9 cellular contexts compared by ENCODE assay signal in the genomic region with DNA sequence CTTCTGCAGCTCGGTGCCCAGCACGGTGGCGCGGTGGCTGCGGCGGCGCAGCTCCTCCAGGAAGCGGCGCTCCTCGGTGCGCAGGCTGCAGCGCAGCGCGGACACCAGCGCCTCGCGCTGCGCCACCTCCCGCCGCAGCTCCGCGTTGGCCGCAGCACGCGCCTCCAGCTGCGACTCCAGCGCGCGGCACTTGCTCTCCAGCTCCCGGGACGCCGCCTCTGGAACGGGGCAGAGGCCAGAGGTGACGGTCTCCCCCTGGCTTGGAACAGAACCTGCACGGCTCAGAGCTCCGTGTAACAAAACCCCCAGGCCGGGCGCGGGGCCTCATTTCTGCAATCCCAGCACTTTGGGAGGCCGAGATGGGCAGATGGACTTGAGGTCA. TPM values are rescaled to one million over a fixed set of nuclear protein-coding genes. Genes with fewer than 3 reads are reported as not detected.
DNase-seq lines count a peak whose midpoint lies in the region; ATAC-seq, FAIRE-seq and TF ChIP-seq lines count a peak whose summit lies in the region.
"Had no signal": no experiment of that assay in that cellular context is flagged by ENCODE, and none has a peak within 500 bp of the region (broad histone marks: within the 10 kb centered on the region; RNA-seq: fewer than 3 reads in every experiment).

No MANE protein-coding gene starts in this region.

- TF ChIP-seq CTCF in GM13977 (IDR thresholded peaks at IDR 0.05; ENCODE audit: extremely low read depth, insufficient read depth, missing control alignments): peak; percentile 6
- no peak for TF ChIP-seq CTCF in fibroblast of pulmonary artery (IDR thresholded peaks at IDR 0.05; ENCODE audit: low read length, missing control alignments)
- TF ChIP-seq CTCF in pancreas (IDR thresholded peaks at IDR 0.05): no peak

- H3K27ac Mint-ChIP-seq in activated CD4-positive, alpha-beta memory T cell treated with anti-CD3 and anti-CD28 coated beads, Interleukin-2, amount 10 ng/mL, durations not matched to agents 7 days and 5 days: no peak overlapping the region

- CTCF ChIA-PET in activated CD4-positive, alpha-beta memory T cell treated with anti-CD3 and anti-CD28 coated beads, Interleukin-2, amount 10 ng/mL, durations not matched to agents 7 days and 5 days (lab: Charles Lee): interaction anchor here (0.7 to 1.7 kb wide), 5 partner anchors 16 to 132 kb away, joined by 3 to 4 read pairs (median 3); partner anchors contain the start of genes CCDC92B and PAFAH1B1

- peaks cover 0 to 4% (median 0%) of the 10 kb centered on the region in 4 donors for H3K27me3 ChIP-seq in pancreas

- ATAC-seq in pancreas (peak; percentile 72 to 95 (median 82)), GM21423 (IDR thresholded peaks at IDR 0.05; ENCODE audit: unreplicated experiment) (no peak), GM18868 (IDR thresholded peaks at IDR 0.05; ENCODE audit: unreplicated experiment) (no peak)

- no peak for FAIRE-seq in pancreas (lab: Jason Lieb, UNC)

- H3K4me3 ChIP-seq in fibroblast of pulmonary artery (replicated peaks; ENCODE audit: low read depth, low read length) (no peak overlapping the region), pancreas (peak overlapping the region in 2 of 4 donors; percentile 18 to 25)

- H3K9me3 ChIP-seq in pancreas: no peaks in the 10 kb centered on the region

- in situ Hi-C loops in GM13977 (cut with MboI; ENCODE audit: low pct_unique_long_range_greater_than_20kb, low sequenced_read_pairs, unreplicated experiment): no loop called here

- H3K9me3 Mint-ChIP-seq in activated CD4-positive, alpha-beta memory T cell treated with anti-CD3 and anti-CD28 coated beads, Interleukin-2, amount 10 ng/mL, durations not matched to agents 7 days and 5 days: no peaks in the 10 kb centered on the region

- H3K4me3 Mint-ChIP-seq in activated CD4-positive, alpha-beta memory T cell treated with anti-CD3 and anti-CD28 coated beads, Interleukin-2, amount 10 ng/mL, durations not matched to agents 7 days and 5 days: no peak overlapping the region

- no peaks in the 10 kb centered on the region for H3K36me3 ChIP-seq in pancreas

- intact Hi-C loops in pancreas (cut with DNase I): no loop called here
- intact Hi-C loops in posterior vena cava (cut with DNase I): no loop called here

- peaks cover 4% of the 10 kb centered on the region for H3K4me1 Mint-ChIP-seq in activated CD4-positive, alpha-beta memory T cell treated with anti-CD3 and anti-CD28 coated beads, Interleukin-2, amount 10 ng/mL, durations not matched to agents 7 days and 5 days

- POLR2A ChIA-PET in activated CD4-positive, alpha-beta memory T cell treated with anti-CD3 and anti-CD28 coated beads, Interleukin-2, amount 10 ng/mL, durations not matched to agents 7 days and 5 days (lab: Charles Lee): no interaction called here

- no peak for DNase-seq in GM13977 (ENCODE audit: low spot score)
- peak; percentile 45 for DNase-seq in activated CD4-positive, alpha-beta memory T cell treated with anti-CD3 and anti-CD28 coated beads, Interleukin-2, amount 10 ng/mL, durations not matched to agents 7 days and 5 days
- DNase-seq in fibroblast of pulmonary artery (ENCODE audit: low read depth): peak; percentile 40
- DNase-seq in pancreas: peak in 4 of 6 donors; percentile 29 to 81 (median 56)
- no peak for DNase-seq in posterior vena cava (ENCODE audit: low spot score)
- DNase-seq in activated CD4-positive, CD25-positive, alpha-beta regulatory T cell (lab: John Stamatoyannopoulos, UW): no peak

- no peak overlapping the region for H3K27ac ChIP-seq in pancreas
- H3K27ac ChIP-seq: HL-60 had no signal

- WGBS in pancreas, 2 donors: 2 to 12% methylated on average over 30 to 40 of the region's 40 CpGs

- peaks cover 27% of the 10 kb centered on the region for H3K27me3 Mint-ChIP-seq in activated CD4-positive, alpha-beta memory T cell treated with anti-CD3 and anti-CD28 coated beads, Interleukin-2, amount 10 ng/mL, durations not matched to agents 7 days and 5 days

- H3K36me3 Mint-ChIP-seq in activated CD4-positive, alpha-beta memory T cell treated with anti-CD3 and anti-CD28 coated beads, Interleukin-2, amount 10 ng/mL, durations not matched to agents 7 days and 5 days (ENCODE audit: low read depth): no peaks in the 10 kb centered on the region

- no peaks in the 10 kb centered on the region for H3K4me1 ChIP-seq in pancreas

RNA-seq across cellular contexts. Expression of gene CLUH, which starts 13.2 kb away (rescaled TPM):
- 10 to 100 TPM; 36.4 to 37.9 TPM for total RNA-seq in activated CD4-positive, alpha-beta memory T cell treated with anti-CD3 and anti-CD28 coated beads, Interleukin-2, amount 10 ng/mL, durations not matched to agents 7 days and 5 days
- total RNA-seq in pancreas (10 to 100 TPM; 47.7 to 85.5 (median 62.3) TPM), posterior vena cava (10 to 100 TPM; 36.0 to 44.5 TPM)
- 100 to 1,000 TPM in 1 of 2 donors, 10 to 100 TPM in 1; 66.8 to 201 TPM for polyA plus RNA-seq in pancreas

RNA-seq across cellular contexts. Expression of gene CCDC92B, which starts 24.7 kb away (rescaled TPM):
- under 1 TPM in 1 of 2 experiments, not detected in 1; 0.10 TPM for total RNA-seq in activated CD4-positive, alpha-beta memory T cell treated with anti-CD3 and anti-CD28 coated beads, Interleukin-2, amount 10 ng/mL, durations not matched to agents 7 days and 5 days
- total RNA-seq in pancreas (under 1 TPM; 0.19 to 0.76 (median 0.54) TPM), posterior vena cava (under 1 TPM; 0.05 to 0.23 TPM)
- polyA plus RNA-seq in pancreas: 1 to 10 TPM; 1.6 to 4.6 TPM

Comparison
In these comparisons a context has a peak if more than half of its experiments do, and no peak if none do; other contexts are left out.
1. DNase-seq: peak in activated CD4-positive, alpha-beta memory T cell treated with anti-CD3 and anti-CD28 coated beads, Interleukin-2, amount 10 ng/mL, durations not matched to agents 7 days and 5 days (single experiment), fibroblast of pulmonary artery (single experiment) and pancreas (4 of 6); none in GM13977 (single experiment), posterior vena cava (single experiment) and activated CD4-positive, CD25-positive, alpha-beta regulatory T cell (0 of 4).
2. ATAC-seq: peak in pancreas (4 of 4); none in GM21423 (single experiment) and GM18868 (single experiment).